8 cellular contexts compared by ENCODE assay signal in the genomic region with DNA sequence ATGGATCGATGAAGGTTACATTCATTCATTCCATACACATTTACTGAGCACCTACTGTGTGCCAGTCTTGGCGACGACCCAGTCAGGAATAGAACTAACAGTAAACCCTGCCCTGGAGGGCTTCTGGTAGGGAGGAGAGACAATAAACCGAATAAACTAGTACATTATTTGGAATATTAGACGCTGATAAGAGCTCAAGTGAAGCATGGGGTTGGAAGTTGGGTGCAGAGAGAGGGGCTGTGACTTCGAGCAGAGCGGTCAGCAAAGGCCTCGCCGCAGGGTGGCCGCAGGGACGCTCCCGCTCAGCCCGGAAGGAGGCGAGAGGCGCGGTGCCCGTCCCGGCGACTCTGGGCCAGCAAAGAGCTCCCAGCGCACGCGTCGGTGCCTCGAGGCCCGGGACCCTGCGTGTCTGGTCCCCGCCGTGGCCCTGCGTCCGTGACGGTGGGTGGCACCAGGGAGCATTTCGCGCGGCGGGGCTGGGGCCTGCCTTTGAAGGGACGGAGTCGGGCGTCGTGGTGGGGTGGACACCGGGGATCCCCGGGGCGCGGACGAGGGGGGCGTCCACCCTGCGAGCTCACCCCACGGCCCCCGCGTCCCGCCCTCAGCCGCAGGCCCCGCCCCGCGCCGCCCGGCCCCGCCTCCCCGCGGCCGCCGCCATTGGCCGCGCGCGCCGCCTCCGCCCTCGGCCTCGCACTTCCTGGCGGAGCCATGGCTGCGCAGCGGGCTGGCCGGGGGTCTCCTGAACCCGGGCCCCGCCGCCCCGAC. TPM values are rescaled to one million over a fixed set of nuclear protein-coding genes. Genes with fewer than 3 reads are reported as not detected.
DNase-seq lines count a peak whose midpoint lies in the region; ATAC-seq and TF ChIP-seq lines count a peak whose summit lies in the region.

A gene (plus strand): TSS at position 682 of the 765 bp plus-strand sequence. CDS start 2,357 bp downstream, outside the sequence.

- peak; percentile 85 for ATAC-seq in HG02571 (IDR thresholded peaks at IDR 0.05; ENCODE audit: unreplicated experiment)

- no peak for TF ChIP-seq POLR2A in erythroblast (IDR thresholded peaks at IDR 0.05; ENCODE audit: low read length)

- DNase-seq in NCI-H1417 (lab: John Stamatoyannopoulos, UW) (peak; percentile 43 to 73 (median 65)), NCI-H1417 treated with DMSO at 0.1 percent for 48 hours (lab: John Stamatoyannopoulos, UW) (no peak), NCI-H69 (lab: John Stamatoyannopoulos, UW) (peak; percentile 68), activated T-cell treated with anti-CD3 and anti-CD28 coated beads for 48 hours (ENCODE audit: low read depth) (peak; percentile 68), erythroblast (lab: John Stamatoyannopoulos, UW) (peak; percentile 63 to 73), myocyte (ENCODE audit: low read depth) (peak; percentile 48)
- DNase-seq in stimulated activated CD8-positive, alpha-beta memory T cell treated with anti-CD3 and anti-CD28 coated beads, Interleukin-7, amount 100 ng/mL, for 48 hours (ENCODE audit: extremely low read depth in 1 of 2, low read depth in 1 of 2) = peak; percentile 19 to 54

RNA-seq across cellular contexts. Expression of the gene that starts here (rescaled TPM):
- total RNA-seq in myocyte = 56.0 and 67.2 TPM in 2 replicates
- polyA plus RNA-seq in myocyte (2012) = 31.3 TPM
